ENCODE assay signal across 1 cellular context in the genomic region with DNA sequence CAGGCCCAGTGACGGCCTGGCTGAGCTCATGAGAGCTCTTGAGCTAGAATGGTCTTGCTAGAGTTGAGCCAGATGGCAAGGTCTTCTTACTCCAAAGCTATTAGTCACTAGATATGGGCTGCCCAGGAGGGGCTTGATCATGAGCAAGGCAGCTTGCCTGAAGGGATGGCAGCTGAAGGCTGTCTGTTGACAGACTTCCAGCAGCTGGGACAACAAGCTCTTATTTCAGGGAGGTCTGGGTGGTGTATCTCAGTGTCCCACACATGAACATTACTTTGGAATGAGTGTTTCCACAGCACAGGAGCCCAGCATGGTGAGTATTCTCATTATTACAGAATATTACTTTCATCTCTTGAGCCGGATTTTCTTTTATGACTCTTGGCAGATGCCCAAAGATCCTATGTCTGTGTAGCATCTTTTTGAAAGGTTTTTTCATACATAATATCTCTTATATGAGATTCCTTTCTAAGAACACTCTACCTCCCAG.
TF ChIP-seq lines count a peak whose summit lies in the region.

No MANE protein-coding gene starts in this region.

TF ChIP-seq in SK-N-SH treated with all-trans-retinoic acid at 6 μM for 48 hours, 23 proteins besides CTCF, POLR2A, EP300 and RAD21 (continued from another document):
- TF ChIP-seq SNAI2 (CRISPR knock-in tag; IDR thresholded peaks at IDR 0.05) (0 out of 2 replicates have a peak, but pooled peaks have one; percentile 21), ARNTL (CRISPR knock-in tag; IDR thresholded peaks at IDR 0.05; ENCODE audit: borderline replicate concordance, low read depth) (no peak)
TF ChIP-seq in SK-N-SH treated with all-trans-retinoic acid at 6 μM for 48 hours: peak in this region for 4.
